In genomic region chr2:132424526-132425121, GRCh38 we compare ENCODE assay signal across 17 cellular contexts. TPM values are rescaled to one million over a fixed set of nuclear protein-coding genes. Genes with fewer than 3 reads are reported as not detected.
DNase-seq lines count a peak whose midpoint lies in the region; ATAC-seq and TF ChIP-seq lines count a peak whose summit lies in the region.
"Had no signal": no experiment of that assay in that cellular context is flagged by ENCODE, and none has a peak within 500 bp of the region (broad histone marks: within the 10 kb centered on the region; RNA-seq: fewer than 3 reads in every experiment).

No MANE protein-coding gene starts in this region.

- H3K9ac ChIP-seq in neuronal stem cell (ENCODE audit: low read depth, low read length, poor library complexity), result no peak overlapping the region

- H3K4me1 ChIP-seq in foreskin keratinocyte (peaks cover 22% of the 10 kb centered on the region), neuronal stem cell (ENCODE audit: control insufficient read depth in 2 of 2, insufficient read depth in 1 of 2, low read depth in 1 of 2, low read length in 2 of 2) (peaks cover 0 to 4% of the 10 kb centered on the region in 2 donors), BE2C (no peaks in the 10 kb centered on the region)
- H3K4me1 ChIP-seq: tibial artery had no signal

- H3K36me3 ChIP-seq in neuronal stem cell (replicated peaks in 1 of 2; ENCODE audit: control insufficient read depth in 2 of 2, insufficient read depth in 2 of 2, low read length in 2 of 2) (no peaks in the 10 kb centered on the region), BE2C (no peaks in the 10 kb centered on the region)
- H3K36me3 ChIP-seq: sigmoid colon, tibial artery had no signal

- H3K23ac ChIP-seq in neuronal stem cell (ENCODE audit: low read depth, low read length, poor library complexity), result no peak overlapping the region

- H3K9me3 ChIP-seq in neuronal stem cell (replicated peaks in 1 of 2; ENCODE audit: control insufficient read depth in 2 of 2, insufficient read depth in 1 of 2, low read depth in 1 of 2, low read length in 2 of 2), result no peaks in the 10 kb centered on the region
- no peaks in the 10 kb centered on the region for H3K9me3 ChIP-seq in BE2C
- H3K9me3 ChIP-seq: sigmoid colon, tibial artery had no signal

- H3K4me3 ChIP-seq in neuronal stem cell (ENCODE audit: low read length in 2 of 2) (no peak overlapping the region), BE2C (ENCODE audit: low read depth, low read length) (no peak overlapping the region)
- H3K4me3 ChIP-seq: coronary artery, GM23338, sigmoid colon, tibial artery had no signal

- WGBS in neuronal stem cell (ENCODE audit: extremely low coverage in 2 of 2, insufficient read length in 2 of 2, insufficient replicate concordance in 1 of 2), 2 donors, result no CpG with 5 or more reads among the region's 5 CpGs

- no peak overlapping the region for H2BK120ac ChIP-seq in neuronal stem cell (ENCODE audit: low read depth, low read length)

- H3K79me1 ChIP-seq in neuronal stem cell (ENCODE audit: low read depth, low read length), result no peaks in the 10 kb centered on the region

- H3K27me3 ChIP-seq in foreskin keratinocyte (no peaks in the 10 kb centered on the region), neuronal stem cell (ENCODE audit: control insufficient read depth in 3 of 3, insufficient read depth in 3 of 3, low read depth in 1 of 3, low read length in 3 of 3) (peaks cover 0 to 8% (median 0%) of the 10 kb centered on the region in 3 experiments), BE2C (no peaks in the 10 kb centered on the region)
- H3K27me3 ChIP-seq: sigmoid colon, tibial artery had no signal

- H2AFZ ChIP-seq in neuronal stem cell (ENCODE audit: low read length), result no peak overlapping the region
- H2AFZ ChIP-seq: GM23338 had no signal

- H2BK12ac ChIP-seq in neuronal stem cell (ENCODE audit: low read length), result no peak overlapping the region

- no peak overlapping the region for H4K8ac ChIP-seq in neuronal stem cell (ENCODE audit: low read depth, low read length)

- H4K91ac ChIP-seq in neuronal stem cell (ENCODE audit: low read depth, low read length, poor library complexity), result no peak overlapping the region

- ATAC-seq in foreskin keratinocyte (peak; percentile 18), GM21447 (IDR thresholded peaks at IDR 0.05; ENCODE audit: unreplicated experiment) (no peak)
- ATAC-seq: GM23338 had no signal

- no peak overlapping the region for H2AK5ac ChIP-seq in neuronal stem cell (ENCODE audit: low read depth, low read length)

- no peak overlapping the region for H3K4ac ChIP-seq in neuronal stem cell (ENCODE audit: low read length)

- H3K27ac ChIP-seq in foreskin keratinocyte (no peak overlapping the region), neuronal stem cell (replicated peaks; ENCODE audit: low read length) (no peak overlapping the region)
- H3K27ac ChIP-seq: RWPE1, tibial artery had no signal

- TF ChIP-seq CTCF in foreskin keratinocyte (conservative IDR thresholded peaks at IDR 0.05) (peak; percentile 19), BE2C (IDR thresholded peaks at IDR 0.05; ENCODE audit: low read depth, low read length) (no peak)

- H3K14ac ChIP-seq in neuronal stem cell (ENCODE audit: low read length), result no peak overlapping the region

- DNase-seq in AG08395 (ENCODE audit: low spot score) (peak; percentile 40), amniotic epithelial cell (ENCODE audit: low read depth) (peak; percentile 64), foreskin keratinocyte (peak in 1 of 2 donors; percentile 49), neuronal stem cell (ENCODE audit: low spot score) (no peak), DMS 273 (lab: John Stamatoyannopoulos, UW; ENCODE audit: unreplicated experiment) (no peak), BE2C (no peak), NCI-H1694 (lab: John Stamatoyannopoulos, UW) (no peak)
- DNase-seq: activated CD4-positive, alpha-beta memory T cell treated with anti-CD3 and anti-CD28 coated beads for 36 hours; activated naive CD4-positive, alpha-beta T cell treated with Interleukin-2 at 50 U/mL for 16 hours; NCI-H1417; sigmoid colon; T1000; tibial artery had no signal

- peak overlapping the region; percentile 20 for H3K18ac ChIP-seq in neuronal stem cell (ENCODE audit: low read length)

- no peak overlapping the region for H3K4me2 ChIP-seq in neuronal stem cell (ENCODE audit: insufficient read depth, low read length, poor library complexity, severe bottlenecking)
- H3K4me2 ChIP-seq: GM23338 had no signal

- no peak overlapping the region for H2BK5ac ChIP-seq in neuronal stem cell (ENCODE audit: low read length)

- no peak overlapping the region for H2BK15ac ChIP-seq in neuronal stem cell (ENCODE audit: low read length)

RNA-seq across cellular contexts. Expression of gene GPR39, which starts 8.0 kb away (rescaled TPM):
- 10.5 and 11.3 TPM in 2 replicates for total RNA-seq in foreskin keratinocyte
- 8.0 and 8.9 TPM in 2 replicates for polyA plus RNA-seq in foreskin keratinocyte
- polyA plus RNA-seq in neuronal stem cell (2013, experiment 1 of 2), result 0.42 TPM
- polyA plus RNA-seq in neuronal stem cell (2013, experiment 2 of 2), result 0.47 TPM
- not detected for polyA plus RNA-seq in BE2C (2012; ENCODE audit: insufficient read depth, insufficient read length, low read depth)
- total RNA-seq: activated CD4-positive, alpha-beta memory T cell treated with anti-CD3 and anti-CD28 coated beads for 36 hours had no signal

Comparison
In these comparisons a context has a peak if more than half of its experiments do, and no peak if none do; other contexts are left out.
1. DNase-seq: peak in AG08395 (single experiment) and amniotic epithelial cell (single experiment); none in neuronal stem cell (single experiment), DMS 273 (single experiment), BE2C (single experiment) and NCI-H1694 (single experiment).